14 cellular contexts compared by ENCODE assay signal in the genomic region with DNA sequence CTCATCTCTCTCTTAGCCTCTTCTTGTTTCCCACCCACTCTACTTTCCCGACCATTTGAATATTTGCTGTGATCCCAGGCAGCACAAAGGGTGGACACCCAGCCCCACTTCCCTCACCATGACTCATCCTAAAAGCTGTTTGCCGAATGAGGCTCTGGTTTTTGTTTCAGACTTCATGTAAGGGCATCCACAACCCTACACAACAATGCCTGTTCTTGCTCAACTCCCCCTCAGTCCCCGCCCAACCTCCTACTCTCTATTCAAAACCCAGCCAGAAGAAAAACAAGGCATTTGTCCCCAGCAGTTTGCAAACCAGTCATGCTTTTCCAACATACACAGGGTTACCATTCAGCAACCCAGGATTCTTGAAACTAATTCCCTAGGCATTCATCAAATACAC.
DNase-seq lines count a peak whose midpoint lies in the region; ATAC-seq, FAIRE-seq and TF ChIP-seq lines count a peak whose summit lies in the region.
"Had no signal": no experiment of that assay in that cellular context is flagged by ENCODE, and none has a peak within 500 bp of the region (broad histone marks: within the 10 kb centered on the region; RNA-seq: fewer than 3 reads in every experiment).

No MANE protein-coding gene starts in this region.

- H4K20me1 ChIP-seq in H1 (replicated peaks in 1 of 2; ENCODE audit: control insufficient read depth in 1 of 2, insufficient read depth in 2 of 2, low read length in 2 of 2): no peaks in the 10 kb centered on the region

- no peak overlapping the region for H3K18ac ChIP-seq in H1 (ENCODE audit: extremely low read depth, low read length)

- H2BK15ac ChIP-seq in H1 (ENCODE audit: low read length): no peak overlapping the region

- in situ Hi-C loops in gastrocnemius medialis (cut with MboI; ENCODE audit: low sequenced_read_pairs in 4 of 4): no loop called here

- no peak for FAIRE-seq in H1 (lab: Jason Lieb, UNC)

- no peak overlapping the region for H4K5ac ChIP-seq in H1 (ENCODE audit: insufficient read length, low read depth, low read length)

- H3K79me2 ChIP-seq in H1 (ENCODE audit: control insufficient read depth in 1 of 2, insufficient read depth in 2 of 2, low read length in 2 of 2): no peaks in the 10 kb centered on the region

- H3K36me3 ChIP-seq in H1 (ENCODE audit: control insufficient read depth in 2 of 4, insufficient read depth in 4 of 4, low read length in 3 of 4) (no peaks in the 10 kb centered on the region), mesodermal cell (ENCODE audit: control insufficient read depth, insufficient read depth, low read length) (no peaks in the 10 kb centered on the region), gastrocnemius medialis (no peaks in the 10 kb centered on the region), thyroid gland (no peaks in the 10 kb centered on the region)

- H3K9ac ChIP-seq in H1 (replicated peaks in 1 of 4; ENCODE audit: extremely low read depth in 1 of 4, low read depth in 3 of 4, low read length in 3 of 4): no peak overlapping the region

- no peak overlapping the region for H3K56ac ChIP-seq in H1 (replicated peaks; ENCODE audit: insufficient read length, low read depth, low read length)

- no peak for TF ChIP-seq RAD21 in H1 (IDR thresholded peaks at IDR 0.05 in 1 of 2, conservative IDR thresholded peaks at IDR 0.05 in 1 of 2; ENCODE audit: low read depth in 2 of 2, low read length in 2 of 2)

- no peaks in the 10 kb centered on the region for H3K4me1 ChIP-seq in H1 (replicated peaks in 1 of 4; ENCODE audit: control insufficient read depth in 3 of 4, insufficient read depth in 4 of 4, low read length in 3 of 4)
- H3K4me1 ChIP-seq in mesodermal cell (ENCODE audit: control insufficient read depth, insufficient read depth, low read length, poor library complexity, severe bottlenecking): peaks cover 5% of the 10 kb centered on the region
- H3K4me1 ChIP-seq in gastrocnemius medialis: no peaks in the 10 kb centered on the region
- H3K4me1 ChIP-seq in thyroid gland: no peaks in the 10 kb centered on the region

- H3K23ac ChIP-seq in H1 (ENCODE audit: insufficient read length): no peak overlapping the region

- no peak for TF ChIP-seq POLR2A in H1 (IDR thresholded peaks at IDR 0.05; ENCODE audit: control extremely low read depth in 1 of 2, low read depth in 2 of 2, low read length in 2 of 2)
- TF ChIP-seq POLR2A in gastrocnemius medialis (IDR thresholded peaks at IDR 0.05): no peak
- no peak for TF ChIP-seq POLR2A in thyroid gland (IDR thresholded peaks at IDR 0.05)

- H3K14ac ChIP-seq in H1 (ENCODE audit: insufficient read length): no peak overlapping the region

- no peak overlapping the region for H4K8ac ChIP-seq in H1 (ENCODE audit: extremely low read depth, insufficient read depth, low read length)

- H3K27ac ChIP-seq in H1 (ENCODE audit: low read depth, low read length) (no peak overlapping the region), mesodermal cell (ENCODE audit: low read depth, low read length, severe bottlenecking) (peak overlapping the region; percentile 81), gastrocnemius medialis (no peak overlapping the region), thyroid gland (no peak overlapping the region)
- H3K27ac ChIP-seq: 22Rv1 had no signal

- TF ChIP-seq CTCF in H1 (IDR thresholded peaks at IDR 0.05; ENCODE audit: control extremely low read depth in 1 of 3, insufficient read depth in 1 of 3, low read depth in 1 of 3, low read length in 3 of 3) (no peak), gastrocnemius medialis (IDR thresholded peaks at IDR 0.05 in 4 of 5, conservative IDR thresholded peaks at IDR 0.05 in 1 of 5) (no peak), thyroid gland (IDR thresholded peaks at IDR 0.05) (no peak)

- DNase-seq in DMS53 (lab: John Stamatoyannopoulos, UW): peak; percentile 9
- no peak for DNase-seq in DMS53 treated with DMSO at 0.1 percent for 48 hours (lab: John Stamatoyannopoulos, UW; ENCODE audit: unreplicated experiment)
- DNase-seq in H1 (ENCODE audit: low read depth in 1 of 2, low spot score in 2 of 2): peak in 1 of 2 experiments; percentile 10
- DNase-seq in superior temporal gyrus (ENCODE audit: extremely low spot score): peak; percentile 60
- DNase-seq in gastrocnemius medialis: no peak
- DNase-seq in thyroid gland: no peak
- DNase-seq: foreskin melanocyte; KG1; NCI-H1930; stimulated activated CD4-positive, alpha-beta T cell treated with anti-CD3 and anti-CD28 coated beads, Interleukin-12 subunit alpha, Interleukin-12 subunit beta, amount 100 ng/mL, for 4 hours had no signal

- H3K27me3 ChIP-seq in H1 (replicated peaks in 1 of 4; ENCODE audit: control insufficient read depth in 3 of 4, extremely low read depth in 1 of 4, insufficient read depth in 3 of 4, low read length in 3 of 4) (no peaks in the 10 kb centered on the region), gastrocnemius medialis (no peaks in the 10 kb centered on the region), thyroid gland (no peaks in the 10 kb centered on the region)

- no peak overlapping the region for H2BK5ac ChIP-seq in H1 (ENCODE audit: low read depth, low read length)

- H2AK5ac ChIP-seq in H1 (ENCODE audit: low read depth, low read length): no peak overlapping the region

- H3K23me2 ChIP-seq in H1 (ENCODE audit: low read depth, low read length): no peaks in the 10 kb centered on the region

- peaks cover 7 to 13% of the 10 kb centered on the region in 2 experiments; a peak in 2 of 4 replicates for H3K9me3 ChIP-seq in H1 (ENCODE audit: insufficient read depth in 2 of 2, low read depth in 1 of 2, low read length in 1 of 2)
- peaks cover 11% of the 10 kb centered on the region for H3K9me3 ChIP-seq in mesodermal cell (ENCODE audit: control insufficient read depth, low read length)
- no peaks in the 10 kb centered on the region for H3K9me3 ChIP-seq in gastrocnemius medialis
- H3K9me3 ChIP-seq in thyroid gland: no peaks in the 10 kb centered on the region

- H2BK20ac ChIP-seq in H1 (ENCODE audit: low read length): no peak overlapping the region

- TF ChIP-seq EP300 in H1 (IDR thresholded peaks at IDR 0.05; ENCODE audit: borderline replicate concordance in 1 of 2, low read depth in 2 of 2, low read length in 2 of 2): no peak

- 68% methylated on average over 3 of the region's 3 CpGs; no CpG with 5 or more reads in 1 of the 2 experiments for WGBS in H1 (ENCODE audit: extremely low coverage in 1 of 2, insufficient coverage in 1 of 2, insufficient read length in 1 of 2, insufficient replicate concordance in 2 of 2, low coverage in 1 of 2, low lambda C conversion rate in 2 of 2, missing lambda C conversion rate in 1 of 2), 2 experiments
- WGBS in mesodermal cell (ENCODE audit: insufficient coverage in 2 of 2), 2 experiments: 20 to 30% methylated on average over 2 to 3 of the region's 3 CpGs
- 60 to 72% methylated on average over 3 of the region's 3 CpGs for WGBS in thyroid gland, 2 donors

- no peak overlapping the region for H3K4ac ChIP-seq in H1 (replicated peaks; ENCODE audit: insufficient read length, low read depth, low read length)

- H3K4me3 ChIP-seq in H1 (ENCODE audit: extremely low read depth in 1 of 4, insufficient read depth in 2 of 4, low read depth in 3 of 4, low read length in 4 of 4) (no peak overlapping the region), mesodermal cell (ENCODE audit: extremely low read depth, insufficient read depth, low read length, poor library complexity, severe bottlenecking) (no peak overlapping the region), gastrocnemius medialis (no peak overlapping the region), thyroid gland (replicated peaks in 1 of 3) (no peak overlapping the region)

- ATAC-seq in gastrocnemius medialis (no peak), HG02642 (IDR thresholded peaks at IDR 0.05; ENCODE audit: poor library complexity, unreplicated experiment) (no peak)
- ATAC-seq: activated naive CD4-positive, alpha-beta T cell treated with anti-CD3 and anti-CD28 coated beads, Interleukin-2, amount 50 U/mL, for 72 hours had no signal

- H2BK12ac ChIP-seq in H1 (ENCODE audit: low read depth, low read length): no peak overlapping the region

- no peaks in the 10 kb centered on the region for H3K79me1 ChIP-seq in H1 (ENCODE audit: low read depth, low read length)

- POLR2A ChIA-PET in H1 (lab: Charles Lee; ENCODE audit: partially characterized antibody): no interaction called here

- no peak overlapping the region for H2AFZ ChIP-seq in H1 (ENCODE audit: low read length)

- H2BK120ac ChIP-seq in H1 (replicated peaks; ENCODE audit: low read depth, low read length): no peak overlapping the region

- no peak overlapping the region for H4K91ac ChIP-seq in H1 (replicated peaks; ENCODE audit: insufficient read length, low read length)

- intact Hi-C loops in gastrocnemius medialis (cut with DNase I; ENCODE audit: low total_unique reads): no loop called here
- intact Hi-C loops in thyroid gland (cut with DNase I): no loop called here

- no peak overlapping the region for H3K4me2 ChIP-seq in H1 (ENCODE audit: insufficient read depth in 1 of 2, low read depth in 2 of 2, low read length in 2 of 2)

- CTCF ChIA-PET in H1 (lab: Charles Lee; ENCODE audit: partially characterized antibody): no interaction called here

TF ChIP-seq in H1, 55 proteins besides CTCF, POLR2A, EP300 and RAD21:
- TF ChIP-seq BACH1 (IDR thresholded peaks at IDR 0.05; ENCODE audit: low read length): no peak
- no peak for TF ChIP-seq SP1 (IDR thresholded peaks at IDR 0.05; ENCODE audit: low read depth, low read length)
- TF ChIP-seq KDM1A (IDR thresholded peaks at IDR 0.05; ENCODE audit: borderline replicate concordance, low read length): no peak
- no peak for TF ChIP-seq HDAC6 (IDR thresholded peaks at IDR 0.05; ENCODE audit: low read depth, low read length)
- TF ChIP-seq ZNF274 (IDR thresholded peaks at IDR 0.05; ENCODE audit: borderline replicate concordance, extremely low read depth, low read length): no peak
- TF ChIP-seq CEBPB (IDR thresholded peaks at IDR 0.05; ENCODE audit: low read depth, low read length): peak; percentile 56; the same call in 1 of the 2 replicates

Comparison
In these comparisons a context has a peak if more than half of its experiments do, and no peak if none do; other contexts are left out.
1. DNase-seq: peak in DMS53 (single experiment) and superior temporal gyrus (single experiment); none in DMS53 treated with DMSO at 0.1 percent for 48 hours (single experiment), gastrocnemius medialis (0 of 2) and thyroid gland (0 of 2).